In the genomic region with DNA sequence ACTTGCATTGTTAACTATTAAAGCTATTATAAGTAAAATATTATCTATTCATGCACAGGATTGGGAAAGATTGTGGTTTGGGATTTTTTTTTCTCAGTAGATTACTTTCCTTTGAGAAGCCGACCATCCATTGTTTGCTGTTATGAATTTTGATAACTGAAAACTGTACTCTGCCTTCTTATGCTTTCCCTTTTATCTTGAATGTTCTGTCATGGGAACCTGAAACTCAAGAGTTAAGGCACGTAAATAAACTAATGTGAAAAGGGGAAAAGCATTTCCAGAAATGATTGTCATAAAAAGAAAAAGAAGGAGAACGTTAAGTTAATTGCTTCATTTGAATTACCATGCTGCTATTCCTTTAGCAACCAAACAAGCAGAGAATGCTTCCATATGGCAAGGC, we compare ENCODE assay signal across 27 cellular contexts.
DNase-seq lines count a peak whose midpoint lies in the region; ATAC-seq and TF ChIP-seq lines count a peak whose summit lies in the region.
"Had no signal": no experiment of that assay in that cellular context is flagged by ENCODE, and none has a peak within 500 bp of the region (broad histone marks: within the 10 kb centered on the region; RNA-seq: fewer than 3 reads in every experiment).

No MANE protein-coding gene starts in this region.

- no peaks in the 10 kb centered on the region for H3K4me1 Mint-ChIP-seq in activated CD4-positive, alpha-beta T cell treated with anti-CD3 and anti-CD28 coated beads, Interleukin-2, amount 10 ng/mL, durations not matched to agents 7 days and 5 days
- H3K4me1 Mint-ChIP-seq: CD4-positive, alpha-beta memory T cell had no signal

- no peaks in the 10 kb centered on the region for H3K9me2 ChIP-seq in hepatocyte (replicated peaks; ENCODE audit: insufficient read depth)

- H3K9me3 ChIP-seq in left ventricle myocardium inferior (replicated peaks) (no peaks in the 10 kb centered on the region), right cardiac atrium (ENCODE audit: control insufficient read depth, low read length) (no peaks in the 10 kb centered on the region), hepatocyte (ENCODE audit: low read depth) (no peaks in the 10 kb centered on the region), spleen (no peaks in the 10 kb centered on the region)
- H3K9me3 ChIP-seq: A549; BLaER1 treated with 17β-estradiol and CSF1 and Interleukin-3, amounts not matched to agents 10 nM and 100 nM had no signal

- no peaks in the 10 kb centered on the region for H4K20me1 ChIP-seq in hepatocyte (ENCODE audit: insufficient read depth, poor library complexity, severe bottlenecking)

- CTCF ChIA-PET in activated CD4-positive, alpha-beta T cell treated with anti-CD3 and anti-CD28 coated beads, Interleukin-2, amount 10 ng/mL, durations not matched to agents 7 days and 5 days (lab: Charles Lee), result no interaction called here

- ATAC-seq in right cardiac atrium, result no peak
- no peak for ATAC-seq in GM19035 (IDR thresholded peaks at IDR 0.05; ENCODE audit: unreplicated experiment)
- ATAC-seq: A549, K562 had no signal

- H3K36me3 ChIP-seq in left ventricle myocardium inferior (no peaks in the 10 kb centered on the region), hepatocyte (replicated peaks; ENCODE audit: insufficient read depth, low read depth) (no peaks in the 10 kb centered on the region), spleen (no peaks in the 10 kb centered on the region)
- H3K36me3 ChIP-seq: BLaER1 treated with 17β-estradiol and CSF1 and Interleukin-3, amounts not matched to agents 10 nM and 100 nM had no signal

- intact Hi-C loops in left ventricle myocardium inferior (cut with micrococcal nuclease) (no loop called here), right cardiac atrium (cut with DNase I) (no loop called here), spleen (cut with DNase I; ENCODE audit: low total_unique reads) (no loop called here)

- no peak overlapping the region for H3K27ac Mint-ChIP-seq in activated CD4-positive, alpha-beta T cell treated with anti-CD3 and anti-CD28 coated beads, Interleukin-2, amount 10 ng/mL, durations not matched to agents 7 days and 5 days
- H3K27ac Mint-ChIP-seq: CD4-positive, alpha-beta memory T cell had no signal

- no peaks in the 10 kb centered on the region for H3K9me3 Mint-ChIP-seq in activated CD4-positive, alpha-beta T cell treated with anti-CD3 and anti-CD28 coated beads, Interleukin-2, amount 10 ng/mL, durations not matched to agents 7 days and 5 days

- H3K4me3 Mint-ChIP-seq in activated CD4-positive, alpha-beta T cell treated with anti-CD3 and anti-CD28 coated beads, Interleukin-2, amount 10 ng/mL, durations not matched to agents 7 days and 5 days, result no peak overlapping the region
- H3K4me3 Mint-ChIP-seq: CD4-positive, alpha-beta memory T cell had no signal

- peaks cover 9% of the 10 kb centered on the region for H3K27me3 Mint-ChIP-seq in activated CD4-positive, alpha-beta T cell treated with anti-CD3 and anti-CD28 coated beads, Interleukin-2, amount 10 ng/mL, durations not matched to agents 7 days and 5 days

- POLR2A ChIA-PET in activated CD4-positive, alpha-beta T cell treated with anti-CD3 and anti-CD28 coated beads, Interleukin-2, amount 10 ng/mL, durations not matched to agents 7 days and 5 days (lab: Charles Lee), result no interaction called here

- DNase-seq in left ventricle myocardium inferior (no peak), right cardiac atrium (no peak), NCI-H526 treated with DMSO at 0.1 percent for 48 hours (lab: John Stamatoyannopoulos, UW) (peak; percentile 29), hepatocyte (ENCODE audit: low spot score) (no peak), spleen (no peak)
- no peak for DNase-seq in activated CD4-positive, alpha-beta T cell treated with anti-CD3 and anti-CD28 coated beads, Interleukin-2, amount 10 ng/mL, durations not matched to agents 7 days and 5 days
- DNase-seq: AML-193; CD4-positive, alpha-beta memory T cell; COR-L47; DMS53; EL; GDM1; H7; Kasumi-1; NCI-H1092 treated with DMSO at 0.1 percent for 48 hours; NCI-H146; NCI-H1930; NCI-H2107; NCI-H2227 treated with DMSO at 0.1 percent for 48 hours; NCI-H510A; NCI-H774; SIG-M5 had no signal

- peak overlapping the region; percentile 29 for H3K4me2 ChIP-seq in hepatocyte
- H3K4me2 ChIP-seq: A549; BLaER1 treated with 17β-estradiol and CSF1 and Interleukin-3, amounts not matched to agents 10 nM and 100 nM had no signal

- H3K27me3 ChIP-seq in left ventricle myocardium inferior (ENCODE audit: low read depth) (no peaks in the 10 kb centered on the region), right cardiac atrium (ENCODE audit: control insufficient read depth, insufficient read depth) (no peaks in the 10 kb centered on the region), hepatocyte (no peaks in the 10 kb centered on the region), spleen (replicated peaks in 1 of 7) (peaks cover 0 to 5% (median 0%) of the 10 kb centered on the region in 7 donors)
- H3K27me3 ChIP-seq: BLaER1 treated with 17β-estradiol and CSF1 and Interleukin-3, amounts not matched to agents 10 nM and 100 nM had no signal

- H3K27ac ChIP-seq in left ventricle myocardium inferior (replicated peaks) (no peak overlapping the region), right cardiac atrium (ENCODE audit: low read length) (no peak overlapping the region), hepatocyte (no peak overlapping the region), spleen (no peak overlapping the region)
- H3K27ac ChIP-seq: A549; BLaER1 treated with 17β-estradiol and CSF1 and Interleukin-3, amounts not matched to agents 10 nM and 100 nM; SK-N-MC had no signal

- H3K36me3 Mint-ChIP-seq in activated CD4-positive, alpha-beta T cell treated with anti-CD3 and anti-CD28 coated beads, Interleukin-2, amount 10 ng/mL, durations not matched to agents 7 days and 5 days (ENCODE audit: low read depth), result no peaks in the 10 kb centered on the region
- H3K36me3 Mint-ChIP-seq: CD4-positive, alpha-beta memory T cell had no signal

- TF ChIP-seq POLR2A in spleen (IDR thresholded peaks at IDR 0.05), result no peak

- TF ChIP-seq CTCF in left ventricle myocardium inferior (IDR thresholded peaks at IDR 0.05; ENCODE audit: borderline replicate concordance) (no peak), hepatocyte (IDR thresholded peaks at IDR 0.05; ENCODE audit: poor library complexity) (no peak), spleen (IDR thresholded peaks at IDR 0.05 in 8 of 11, conservative IDR thresholded peaks at IDR 0.05 in 3 of 11) (no peak)

- H3K4me1 ChIP-seq in left ventricle myocardium inferior, result peaks cover 33% of the 10 kb centered on the region
- H3K4me1 ChIP-seq in right cardiac atrium (ENCODE audit: control insufficient read depth, insufficient read depth, low read length), result peaks cover 4% of the 10 kb centered on the region
- H3K4me1 ChIP-seq in hepatocyte (ENCODE audit: insufficient read depth), result peaks cover 8% of the 10 kb centered on the region
- peaks cover 0 to 18% (median 9%) of the 10 kb centered on the region in 6 donors for H3K4me1 ChIP-seq in spleen
- H3K4me1 ChIP-seq: A549 had no signal

- H2AFZ ChIP-seq in hepatocyte, result no peak overlapping the region

- H3K4me3 ChIP-seq in left ventricle myocardium inferior (peak overlapping the region; percentile 63), right cardiac atrium (ENCODE audit: low read length) (no peak overlapping the region), hepatocyte (no peak overlapping the region), spleen (no peak overlapping the region)
- H3K4me3 ChIP-seq: A549; BLaER1 treated with 17β-estradiol and CSF1 and Interleukin-3, amounts not matched to agents 10 nM and 100 nM; K562; SK-N-MC had no signal

- peaks cover 2% of the 10 kb centered on the region for H3K79me2 ChIP-seq in hepatocyte

- 61% methylated on average over 3 of the region's 3 CpGs for WGBS in right cardiac atrium
- WGBS in hepatocyte (ENCODE audit: low lambda C conversion rate, missing lambda C conversion rate), result 60% methylated on average over 3 of the region's 3 CpGs
- 76 to 88% (median 79%) methylated on average over 3 of the region's 3 CpGs for WGBS in spleen, 5 donors
